In the genomic region with DNA sequence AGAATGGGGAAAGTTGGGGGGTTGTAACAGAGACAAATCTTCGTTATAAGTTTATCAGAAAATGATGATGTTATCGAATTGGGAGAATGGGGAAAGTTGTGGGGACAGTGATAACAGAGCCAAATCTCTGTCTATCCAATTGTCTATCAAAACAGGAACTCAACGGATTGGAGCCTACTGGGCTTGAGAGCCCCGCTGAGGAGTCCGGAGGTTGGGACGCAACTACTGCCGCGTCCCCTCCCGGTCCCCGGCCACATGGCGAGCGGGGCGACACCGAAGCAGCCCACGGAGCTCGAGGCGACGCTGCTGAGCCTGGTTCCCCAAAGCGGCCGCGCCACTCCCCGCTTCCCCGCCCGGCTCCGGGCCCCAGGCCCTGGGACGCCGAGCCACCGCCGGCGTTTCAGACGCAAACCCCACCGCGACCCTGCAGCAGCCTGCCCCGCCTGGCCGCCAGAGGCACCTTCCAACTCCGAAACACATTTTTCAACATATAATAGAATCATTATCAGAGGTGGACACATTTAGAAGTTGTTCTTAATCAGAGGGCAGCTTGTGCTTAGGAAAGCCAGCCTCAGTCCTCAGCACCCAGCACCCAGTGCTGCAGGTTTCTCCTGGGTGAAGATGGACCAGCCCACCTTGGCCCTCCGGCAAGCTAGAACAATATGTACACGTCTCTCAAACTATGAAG, we compare ENCODE assay signal across 8 cellular contexts. TPM values are rescaled to one million over a fixed set of nuclear protein-coding genes. Genes with fewer than 3 reads are reported as not detected.
A peak's percentile ranks its signal among the peaks of the same experiment; 100 is the strongest.
DNase-seq lines count a peak whose midpoint lies in the region; ATAC-seq and TF ChIP-seq lines count a peak whose summit lies in the region.

No MANE protein-coding gene starts in this region.

- peak overlapping the region; percentile 70 for H3K27ac Mint-ChIP-seq in activated CD4-positive, alpha-beta T cell treated with anti-CD3 and anti-CD28 coated beads for 36 hours
- H3K27ac Mint-ChIP-seq in activated B cell treated with CpG ODN at 0.5 μM for 24 hours, result no peak overlapping the region
- H3K27ac Mint-ChIP-seq in progenitor cell of endocrine pancreas, result no peak overlapping the region

- ATAC-seq in activated CD4-positive, alpha-beta T cell treated with anti-CD3 and anti-CD28 coated beads for 36 hours, result peak; percentile 66
- peak; percentile 71 for ATAC-seq in activated B cell treated with CpG ODN at 0.5 μM for 24 hours (ENCODE audit: low read depth)

- H3K27me3 Mint-ChIP-seq in activated CD4-positive, alpha-beta T cell treated with anti-CD3 and anti-CD28 coated beads for 36 hours, result peaks cover 18% of the 10 kb centered on the region
- peaks cover 29% of the 10 kb centered on the region for H3K27me3 Mint-ChIP-seq in activated B cell treated with CpG ODN at 0.5 μM for 24 hours
- peaks cover 27% of the 10 kb centered on the region for H3K27me3 Mint-ChIP-seq in progenitor cell of endocrine pancreas

- POLR2A ChIA-PET in activated CD4-positive, alpha-beta T cell treated with anti-CD3 and anti-CD28 coated beads for 36 hours (lab: Charles Lee), result no interaction called here
- POLR2A ChIA-PET in activated B cell treated with CpG ODN at 0.5 μM for 24 hours (lab: Charles Lee), result interaction anchor here (1.3 to 3.8 kb wide), 2 partner anchors 13 to 124 kb away, joined by 3 to 19 read pairs; a partner anchor contains a TSS

- H3K4me3 Mint-ChIP-seq in activated CD4-positive, alpha-beta T cell treated with anti-CD3 and anti-CD28 coated beads for 36 hours, result peak overlapping the region; percentile 41
- peak overlapping the region; percentile 70 for H3K4me3 Mint-ChIP-seq in activated B cell treated with CpG ODN at 0.5 μM for 24 hours
- peak overlapping the region; percentile 56 for H3K4me3 Mint-ChIP-seq in progenitor cell of endocrine pancreas (ENCODE audit: low read depth)

- H3K4me1 Mint-ChIP-seq in activated CD4-positive, alpha-beta T cell treated with anti-CD3 and anti-CD28 coated beads for 36 hours, result peaks cover 45% of the 10 kb centered on the region
- H3K4me1 Mint-ChIP-seq in activated B cell treated with CpG ODN at 0.5 μM for 24 hours, result peaks cover 13% of the 10 kb centered on the region
- H3K4me1 Mint-ChIP-seq in progenitor cell of endocrine pancreas (ENCODE audit: low read depth), result peaks cover 9% of the 10 kb centered on the region

- peak overlapping the region; percentile 43 for H3K4me3 ChIP-seq in fibroblast of the aortic adventitia (ENCODE audit: low read depth, low read length)

- H3K36me3 Mint-ChIP-seq in activated CD4-positive, alpha-beta T cell treated with anti-CD3 and anti-CD28 coated beads for 36 hours (ENCODE audit: low read depth), result no peaks in the 10 kb centered on the region
- H3K36me3 Mint-ChIP-seq in activated B cell treated with CpG ODN at 0.5 μM for 24 hours (ENCODE audit: low read depth) (no peaks in the 10 kb centered on the region), progenitor cell of endocrine pancreas (ENCODE audit: insufficient read depth) (peaks cover 1% of the 10 kb centered on the region)

- intact Hi-C loops in activated CD4-positive, alpha-beta T cell treated with anti-CD3 and anti-CD28 coated beads for 36 hours (cut with DNase I, micrococcal nuclease), result loop anchor here in 1 of 2 experiments (2.0 kb wide), 1 partner anchor 21 kb away; no protein-coding TSS in a partner anchor
- intact Hi-C loops in activated B cell treated with CpG ODN at 0.5 μM for 24 hours (cut with micrococcal nuclease), result loop anchor here (1.0 to 2.0 kb wide), 2 partner anchors 11 to 15 kb away; no protein-coding TSS in a partner anchor

- no peak for TF ChIP-seq CTCF in activated B cell treated with CpG ODN at 0.5 μM for 24 hours (IDR thresholded peaks at IDR 0.05)
- TF ChIP-seq CTCF in fibroblast of the aortic adventitia (IDR thresholded peaks at IDR 0.05; ENCODE audit: insufficient read depth, low read length), result peak; percentile 34
- TF ChIP-seq CTCF in progenitor cell of endocrine pancreas (IDR thresholded peaks at IDR 0.05; ENCODE audit: unreplicated experiment), result peak; percentile 50

- H3K9me3 Mint-ChIP-seq in activated CD4-positive, alpha-beta T cell treated with anti-CD3 and anti-CD28 coated beads for 36 hours (ENCODE audit: low read depth), result peaks cover 3% of the 10 kb centered on the region
- H3K9me3 Mint-ChIP-seq in activated B cell treated with CpG ODN at 0.5 μM for 24 hours (no peaks in the 10 kb centered on the region), progenitor cell of endocrine pancreas (ENCODE audit: low read depth) (no peaks in the 10 kb centered on the region)

- CTCF ChIA-PET in activated CD4-positive, alpha-beta T cell treated with anti-CD3 and anti-CD28 coated beads for 36 hours (lab: Charles Lee), result interaction anchor here (0.5 to 2.4 kb wide), 11 partner anchors 8 to 687 kb away, joined by 3 to 9 read pairs (median 4); no protein-coding TSS in a partner anchor
- CTCF ChIA-PET in activated B cell treated with CpG ODN at 0.5 μM for 24 hours (lab: Charles Lee), result interaction anchor here (1.2 to 1.8 kb wide), 3 partner anchors 11 to 29 kb away, joined by 3 to 6 read pairs (median 6); no protein-coding TSS in a partner anchor

- peak; percentile 42 for DNase-seq in activated CD4-positive, alpha-beta T cell treated with anti-CD3 and anti-CD28 coated beads for 36 hours
- DNase-seq in activated CD4-positive, alpha-beta T cell treated with anti-CD3 and anti-CD28 coated beads for 1 hour, result no peak
- DNase-seq in activated B cell treated with CpG ODN at 0.5 μM for 24 hours, result peak; percentile 25
- DNase-seq in fibroblast of the aortic adventitia (ENCODE audit: low read depth), result no peak
- peak; percentile 26 for DNase-seq in progenitor cell of endocrine pancreas (ENCODE audit: low spot score, unreplicated experiment)
- DNase-seq in dedifferentiated amniotic fluid mesenchymal stem cell (ENCODE audit: extremely low spot score), result no peak
- DNase-seq in KG1 (lab: John Stamatoyannopoulos, UW), result no peak
- no peak for DNase-seq in cerebellum (ENCODE audit: low spot score)

RNA-seq across cellular contexts. Expression of a gene that starts 13.8 kb away (rescaled TPM):
- 10 to 100 TPM; 30.7 to 33.7 TPM for total RNA-seq in activated CD4-positive, alpha-beta T cell treated with anti-CD3 and anti-CD28 coated beads for 36 hours
- total RNA-seq in activated B cell treated with CpG ODN at 0.5 μM for 24 hours (32.6 and 37.3 TPM in 2 replicates), fibroblast of the aortic adventitia (ENCODE audit: low replicate concordance) (42.7 and 61.5 TPM in 2 replicates), progenitor cell of endocrine pancreas (39.6 and 42.4 TPM in 2 replicates), cerebellum (26.9 TPM)

RNA-seq across cellular contexts. Expression of a gene that starts 43.4 kb away (rescaled TPM):
- total RNA-seq in activated CD4-positive, alpha-beta T cell treated with anti-CD3 and anti-CD28 coated beads for 36 hours, result 10 to 100 TPM in 1 of 2 experiments, 1 to 10 TPM in 1; 9.8 to 13.5 TPM
- total RNA-seq in activated B cell treated with CpG ODN at 0.5 μM for 24 hours (13.3 and 16.1 TPM in 2 replicates), fibroblast of the aortic adventitia (ENCODE audit: low replicate concordance) (41.9 and 95.8 TPM in 2 replicates), progenitor cell of endocrine pancreas (33.4 and 35.0 TPM in 2 replicates), cerebellum (60.2 TPM)

Comparison
In these comparisons a context has a peak if more than half of its experiments do, and no peak if none do; other contexts are left out.
1. DNase-seq: peak in activated CD4-positive, alpha-beta T cell treated with anti-CD3 and anti-CD28 coated beads for 36 hours (single experiment), activated B cell treated with CpG ODN at 0.5 μM for 24 hours (single experiment) and progenitor cell of endocrine pancreas (single experiment); none in activated CD4-positive, alpha-beta T cell treated with anti-CD3 and anti-CD28 coated beads for 1 hour (single experiment), fibroblast of the aortic adventitia (single experiment), dedifferentiated amniotic fluid mesenchymal stem cell (single experiment), KG1 (single experiment) and cerebellum (single experiment).
2. Peak in every context shown above with its lines, with median percentiles within 50 percentile points of each other: H3K4me3 Mint-ChIP-seq.